In the genomic region with DNA sequence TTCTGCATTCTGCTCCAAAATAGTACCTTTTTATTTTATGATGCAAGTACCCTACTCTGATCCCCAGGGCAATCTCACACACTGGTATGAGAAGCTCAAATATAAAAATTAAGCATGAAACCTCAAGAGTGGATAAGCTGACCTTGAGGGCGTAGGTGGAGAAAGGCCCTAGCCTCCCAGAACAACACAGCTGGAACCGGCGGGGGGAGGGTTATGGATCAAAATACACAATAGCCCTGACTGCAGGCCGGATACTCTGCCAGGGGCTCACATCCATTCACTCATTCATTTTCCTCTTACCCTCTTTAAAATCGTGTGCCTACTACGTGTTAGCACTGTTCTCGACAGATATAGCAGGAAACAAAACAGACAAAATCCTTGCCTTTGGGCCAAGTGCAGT, we compare ENCODE assay signal across 12 cellular contexts. TPM values are rescaled to one million over a fixed set of nuclear protein-coding genes. Genes with fewer than 3 reads are reported as not detected.
A peak's percentile ranks its signal among the peaks of the same experiment; 100 is the strongest.
DNase-seq lines count a peak whose midpoint lies in the region; TF ChIP-seq lines count a peak whose summit lies in the region.
"Had no signal": no experiment of that assay in that cellular context is flagged by ENCODE, and none has a peak within 500 bp of the region (broad histone marks: within the 10 kb centered on the region; RNA-seq: fewer than 3 reads in every experiment).

No MANE protein-coding gene starts in this region.

- H3K36me3 ChIP-seq in BLaER1 (no peaks in the 10 kb centered on the region), OCI-LY1 (ENCODE audit: insufficient read depth, low read length) (peaks cover 2% of the 10 kb centered on the region)

- intact Hi-C loops in dorsolateral prefrontal cortex (cut with DNase I): no loop called here

- H3K4me3 Mint-ChIP-seq in nephron progenitor cell: no peak overlapping the region

- no peaks in the 10 kb centered on the region for H3K27me3 ChIP-seq in BLaER1
- H3K27me3 ChIP-seq in OCI-LY1 (ENCODE audit: insufficient read depth, low read length): no peaks in the 10 kb centered on the region
- H3K27me3 ChIP-seq in dorsolateral prefrontal cortex: no peaks in the 10 kb centered on the region

- peaks cover 14% of the 10 kb centered on the region for H3K27me3 Mint-ChIP-seq in nephron progenitor cell (ENCODE audit: low read depth, poor library complexity)
- H3K27me3 Mint-ChIP-seq: IgD-negative memory B cell had no signal

- no peaks in the 10 kb centered on the region for H3K36me3 Mint-ChIP-seq in nephron progenitor cell (ENCODE audit: low read depth)

- H3K4me1 ChIP-seq in BLaER1 (peaks cover 95% of the 10 kb centered on the region), OCI-LY1 (ENCODE audit: insufficient read depth, low read length, severe bottlenecking) (peaks cover 69% of the 10 kb centered on the region)

- no peak for DNase-seq in dorsolateral prefrontal cortex
- DNase-seq in nephron progenitor cell: no peak
- DNase-seq in GM13976 (ENCODE audit: low spot score): no peak
- no peak for DNase-seq in SW480 (ENCODE audit: low spot score)
- no peak for DNase-seq in ACHN
- no peak for DNase-seq in NCI-H187 treated with DMSO at 0.1 percent for 48 hours (lab: John Stamatoyannopoulos, UW)
- DNase-seq: activated effector memory CD4-positive, alpha-beta T cell treated with anti-CD3 and anti-CD28 coated beads, Interleukin-2, amount 50 U/mL, for 16 hours; midbrain; OCI-M1 had no signal

- H3K9ac ChIP-seq in BLaER1 (no peak overlapping the region), OCI-LY1 (ENCODE audit: low read length) (no peak overlapping the region)

- H3K4me3 ChIP-seq in BLaER1 (no peak overlapping the region), OCI-LY1 (ENCODE audit: low read depth, low read length, poor library complexity, severe bottlenecking) (no peak overlapping the region), dorsolateral prefrontal cortex (no peak overlapping the region)

- H3K4me2 ChIP-seq in BLaER1: peak overlapping the region; percentile 86
- H3K4me2 ChIP-seq in OCI-LY1 (ENCODE audit: low read length): no peak overlapping the region

- H3K4me1 Mint-ChIP-seq in nephron progenitor cell: peaks cover 100% of the 10 kb centered on the region

- peak overlapping the region; percentile 92 for H3K27ac Mint-ChIP-seq in nephron progenitor cell

- H2AFZ ChIP-seq in OCI-LY1 (ENCODE audit: low read length): no peak overlapping the region

- in situ Hi-C loops in GM13976 (cut with MboI; ENCODE audit: low sequenced_read_pairs, unreplicated experiment) (no loop called here), ACHN (cut with HindIII; ENCODE audit: low pct_ligation_motif_present, low pct_unique_long_range_greater_than_20kb, low sequenced_read_pairs) (no loop called here)

- H4K20me1 ChIP-seq in BLaER1 (peaks cover 11% of the 10 kb centered on the region; the same call in 1 of the 2 replicates), OCI-LY1 (ENCODE audit: insufficient read depth, low read length) (no peaks in the 10 kb centered on the region)

- H3K27ac ChIP-seq in BLaER1 (no peak overlapping the region), OCI-LY1 (ENCODE audit: low read depth, low read length, poor library complexity, severe bottlenecking) (peak overlapping the region; percentile 23), dorsolateral prefrontal cortex (peak overlapping the region in 52 of 59 donors; percentile 8 to 94 (median 76))

- no peaks in the 10 kb centered on the region for H3K79me2 ChIP-seq in OCI-LY1 (ENCODE audit: insufficient read depth, low read length)

- no peaks in the 10 kb centered on the region for H3K9me2 ChIP-seq in OCI-LY1 (ENCODE audit: low read depth, low read length)

- TF ChIP-seq CTCF in OCI-LY1 (IDR thresholded peaks at IDR 0.05; ENCODE audit: low read length): no peak
- no peak for TF ChIP-seq CTCF in dorsolateral prefrontal cortex (IDR thresholded peaks at IDR 0.05 in 54 of 56, conservative IDR thresholded peaks at IDR 0.05 in 2 of 56; ENCODE audit: low read depth in 1 of 56, partially characterized antibody in 56 of 56)
- no peak for TF ChIP-seq CTCF in nephron progenitor cell (IDR thresholded peaks at IDR 0.05)
- no peak for TF ChIP-seq CTCF in GM13976 (IDR thresholded peaks at IDR 0.05; ENCODE audit: borderline replicate concordance, control extremely low read depth, extremely low read depth, insufficient read depth, missing control alignments)

- H3F3A ChIP-seq in OCI-LY1 (ENCODE audit: insufficient read depth, low read length): no peaks in the 10 kb centered on the region

- H3K9me3 ChIP-seq in BLaER1 (no peaks in the 10 kb centered on the region), OCI-LY1 (ENCODE audit: low read length) (no peaks in the 10 kb centered on the region)

- H3K9me3 Mint-ChIP-seq in nephron progenitor cell: no peaks in the 10 kb centered on the region
- H3K9me3 Mint-ChIP-seq: IgD-negative memory B cell had no signal

RNA-seq across cellular contexts. Expression of a gene that starts 32.8 kb away (rescaled TPM):
- 100 to 1,000 TPM in 2 of 120 experiments, 10 to 100 TPM in 118; 38.8 to 122 (median 62.6) TPM for total RNA-seq in dorsolateral prefrontal cortex
